Comparison of ENCODE assay signal across 1 cellular context in the genomic region with DNA sequence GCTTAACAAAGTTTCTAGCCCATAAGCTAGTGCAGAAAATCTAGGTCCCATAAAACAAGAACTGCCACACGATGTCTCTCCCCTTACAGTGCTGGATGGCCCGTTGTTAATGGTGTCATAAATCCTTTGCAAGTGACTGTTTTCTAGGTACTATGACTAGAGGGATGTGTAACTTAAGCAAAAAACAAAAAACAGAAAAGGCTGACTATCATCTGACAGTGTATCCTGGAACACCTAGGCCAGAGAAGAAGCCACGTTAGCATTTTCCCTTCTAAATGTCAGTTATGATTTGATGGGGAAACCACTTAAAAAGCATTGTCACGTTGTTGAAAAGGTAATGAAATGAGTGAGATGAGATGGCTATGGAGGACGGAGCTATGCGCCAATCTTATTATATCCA.
TF ChIP-seq lines count a peak whose summit lies in the region.

No MANE protein-coding gene starts in this region.

TF ChIP-seq in K562, 482 proteins besides CTCF, POLR2A, EP300 and RAD21:
- TF ChIP-seq, protein P1, sequence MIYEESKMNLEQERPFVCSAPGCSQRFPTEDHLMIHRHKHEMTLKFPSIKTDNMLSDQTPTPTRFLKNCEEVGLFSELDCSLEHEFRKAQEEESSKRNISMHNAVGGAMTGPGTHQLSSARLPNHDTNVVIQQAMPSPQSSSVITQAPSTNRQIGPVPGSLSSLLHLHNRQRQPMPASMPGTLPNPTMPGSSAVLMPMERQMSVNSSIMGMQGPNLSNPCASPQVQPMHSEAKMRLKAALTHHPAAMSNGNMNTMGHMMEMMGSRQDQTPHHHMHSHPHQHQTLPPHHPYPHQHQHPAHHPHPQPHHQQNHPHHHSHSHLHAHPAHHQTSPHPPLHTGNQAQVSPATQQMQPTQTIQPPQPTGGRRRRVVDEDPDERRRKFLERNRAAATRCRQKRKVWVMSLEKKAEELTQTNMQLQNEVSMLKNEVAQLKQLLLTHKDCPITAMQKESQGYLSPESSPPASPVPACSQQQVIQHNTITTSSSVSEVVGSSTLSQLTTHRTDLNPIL (CRISPR knock-in tag; IDR thresholded peaks at IDR 0.05): no peak
- TF ChIP-seq EWSR1 (IDR thresholded peaks at IDR 0.05; ENCODE audit: borderline replicate concordance, low read depth, partially characterized antibody): no peak
- TF ChIP-seq BCOR (IDR thresholded peaks at IDR 0.05): no peak
- peak; percentile 90 for TF ChIP-seq PKNOX1 (IDR thresholded peaks at IDR 0.05)
- no peak for TF ChIP-seq HNRNPL (IDR thresholded peaks at IDR 0.05; ENCODE audit: low read depth, low read length)
- TF ChIP-seq, protein P2, sequence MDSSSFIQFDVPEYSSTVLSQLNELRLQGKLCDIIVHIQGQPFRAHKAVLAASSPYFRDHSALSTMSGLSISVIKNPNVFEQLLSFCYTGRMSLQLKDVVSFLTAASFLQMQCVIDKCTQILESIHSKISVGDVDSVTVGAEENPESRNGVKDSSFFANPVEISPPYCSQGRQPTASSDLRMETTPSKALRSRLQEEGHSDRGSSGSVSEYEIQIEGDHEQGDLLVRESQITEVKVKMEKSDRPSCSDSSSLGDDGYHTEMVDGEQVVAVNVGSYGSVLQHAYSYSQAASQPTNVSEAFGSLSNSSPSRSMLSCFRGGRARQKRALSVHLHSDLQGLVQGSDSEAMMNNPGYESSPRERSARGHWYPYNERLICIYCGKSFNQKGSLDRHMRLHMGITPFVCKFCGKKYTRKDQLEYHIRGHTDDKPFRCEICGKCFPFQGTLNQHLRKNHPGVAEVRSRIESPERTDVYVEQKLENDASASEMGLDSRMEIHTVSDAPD (CRISPR knock-in tag; IDR thresholded peaks at IDR 0.05): no peak
- TF ChIP-seq, protein P3, sequence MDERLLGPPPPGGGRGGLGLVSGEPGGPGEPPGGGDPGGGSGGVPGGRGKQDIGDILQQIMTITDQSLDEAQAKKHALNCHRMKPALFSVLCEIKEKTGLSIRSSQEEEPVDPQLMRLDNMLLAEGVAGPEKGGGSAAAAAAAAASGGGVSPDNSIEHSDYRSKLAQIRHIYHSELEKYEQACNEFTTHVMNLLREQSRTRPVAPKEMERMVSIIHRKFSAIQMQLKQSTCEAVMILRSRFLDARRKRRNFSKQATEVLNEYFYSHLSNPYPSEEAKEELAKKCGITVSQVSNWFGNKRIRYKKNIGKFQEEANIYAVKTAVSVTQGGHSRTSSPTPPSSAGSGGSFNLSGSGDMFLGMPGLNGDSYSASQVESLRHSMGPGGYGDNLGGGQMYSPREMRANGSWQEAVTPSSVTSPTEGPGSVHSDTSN (CRISPR knock-in tag; IDR thresholded peaks at IDR 0.05; ENCODE audit: low read depth): no peak
- TF ChIP-seq, protein P3 (tag; conservative IDR thresholded peaks at IDR 0.05; ENCODE audit: low read depth): peak; percentile 72
- TF ChIP-seq ZFP30 (CRISPR knock-in tag; IDR thresholded peaks at IDR 0.05; ENCODE audit: borderline replicate concordance): no peak
- no peak for TF ChIP-seq NCOA1 (IDR thresholded peaks at IDR 0.05; ENCODE audit: low read depth)
- TF ChIP-seq HDAC3 (IDR thresholded peaks at IDR 0.05; ENCODE audit: borderline replicate concordance, partially characterized antibody): no peak
- TF ChIP-seq ZNF143 (CRISPR knock-in tag; IDR thresholded peaks at IDR 0.05): no peak
- no peak for TF ChIP-seq RBM25 (IDR thresholded peaks at IDR 0.05; ENCODE audit: low read depth, low read length, severe bottlenecking)
- TF ChIP-seq KHSRP (IDR thresholded peaks at IDR 0.05): no peak
- TF ChIP-seq C11orf30 (IDR thresholded peaks at IDR 0.05; ENCODE audit: low read depth): peak; percentile 44
- no peak for TF ChIP-seq TEAD2 (tag; IDR thresholded peaks at IDR 0.05)
- no peak for TF ChIP-seq TCF7 (IDR thresholded peaks at IDR 0.05; ENCODE audit: borderline replicate concordance)
- peak; percentile 57 for TF ChIP-seq ZNF316 (IDR thresholded peaks at IDR 0.05)
- peak; percentile 87 for TF ChIP-seq MEIS2 (IDR thresholded peaks at IDR 0.05; ENCODE audit: partially characterized antibody)
- TF ChIP-seq SMARCA4 (IDR thresholded peaks at IDR 0.05): 0 out of 2 replicates have a peak, but pooled peaks have one; percentile 17
- TF ChIP-seq, protein P4, sequence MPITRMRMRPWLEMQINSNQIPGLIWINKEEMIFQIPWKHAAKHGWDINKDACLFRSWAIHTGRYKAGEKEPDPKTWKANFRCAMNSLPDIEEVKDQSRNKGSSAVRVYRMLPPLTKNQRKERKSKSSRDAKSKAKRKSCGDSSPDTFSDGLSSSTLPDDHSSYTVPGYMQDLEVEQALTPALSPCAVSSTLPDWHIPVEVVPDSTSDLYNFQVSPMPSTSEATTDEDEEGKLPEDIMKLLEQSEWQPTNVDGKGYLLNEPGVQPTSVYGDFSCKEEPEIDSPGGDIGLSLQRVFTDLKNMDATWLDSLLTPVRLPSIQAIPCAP (CRISPR knock-in tag; IDR thresholded peaks at IDR 0.05; ENCODE audit: borderline replicate concordance): no peak
